In the genomic region with DNA sequence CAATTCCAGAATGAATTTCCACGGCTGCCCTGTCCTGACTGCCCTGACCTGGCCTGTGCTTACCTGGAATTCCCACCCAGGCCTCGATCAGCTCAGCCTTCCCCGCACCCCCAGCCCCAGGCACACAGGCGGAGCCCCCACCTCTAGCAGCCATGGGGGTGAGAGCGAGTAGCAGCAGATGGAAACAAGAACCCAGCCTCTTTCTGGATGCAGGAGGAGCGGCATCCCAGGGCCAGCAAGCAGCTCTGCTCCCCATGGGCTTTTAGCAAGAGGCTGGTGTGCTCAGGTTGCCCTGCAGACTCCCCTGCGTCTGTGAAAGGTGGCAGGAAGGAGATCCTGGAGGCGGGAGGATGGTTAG, we compare ENCODE assay signal across 1 cellular context.
TF ChIP-seq lines count a peak whose summit lies in the region.

No MANE protein-coding gene starts in this region.

TF ChIP-seq in HEK293T, 16 proteins besides CTCF, POLR2A, EP300 and RAD21 (continued from another document):
- TF ChIP-seq, protein P1, sequence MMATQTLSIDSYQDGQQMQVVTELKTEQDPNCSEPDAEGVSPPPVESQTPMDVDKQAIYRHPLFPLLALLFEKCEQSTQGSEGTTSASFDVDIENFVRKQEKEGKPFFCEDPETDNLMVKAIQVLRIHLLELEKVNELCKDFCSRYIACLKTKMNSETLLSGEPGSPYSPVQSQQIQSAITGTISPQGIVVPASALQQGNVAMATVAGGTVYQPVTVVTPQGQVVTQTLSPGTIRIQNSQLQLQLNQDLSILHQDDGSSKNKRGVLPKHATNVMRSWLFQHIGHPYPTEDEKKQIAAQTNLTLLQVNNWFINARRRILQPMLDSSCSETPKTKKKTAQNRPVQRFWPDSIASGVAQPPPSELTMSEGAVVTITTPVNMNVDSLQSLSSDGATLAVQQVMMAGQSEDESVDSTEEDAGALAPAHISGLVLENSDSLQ (IDR thresholded peaks at IDR 0.05) = no peak
- TF ChIP-seq ELF4 (IDR thresholded peaks at IDR 0.05) = no peak
